9 cellular contexts compared by ENCODE assay signal in genomic region chr6:163460307-163460782, GRCh38. TPM values are rescaled to one million over a fixed set of nuclear protein-coding genes. Genes with fewer than 3 reads are reported as not detected.
A peak's percentile ranks its signal among the peaks of the same experiment; 100 is the strongest.
DNase-seq lines count a peak whose midpoint lies in the region; ATAC-seq and TF ChIP-seq lines count a peak whose summit lies in the region.
"Had no signal": no experiment of that assay in that cellular context is flagged by ENCODE, and none has a peak within 500 bp of the region (broad histone marks: within the 10 kb centered on the region; RNA-seq: fewer than 3 reads in every experiment).

No MANE protein-coding gene starts in this region.

- H2AFZ ChIP-seq in PC-3 (ENCODE audit: low read length): no peak overlapping the region

- H3K9me2 ChIP-seq in PC-3 (replicated peaks; ENCODE audit: low read length): no peaks in the 10 kb centered on the region

- peaks cover 100% of the 10 kb centered on the region for H3K79me2 ChIP-seq in PC-3 (ENCODE audit: low read length)

- H3K4me2 ChIP-seq in PC-3 (ENCODE audit: low read length): no peak overlapping the region

- POLR2A ChIA-PET in RWPE1 (lab: Yijun Ruan, JAX; ENCODE audit: low non-redundant PET): no interaction called here
- POLR2A ChIA-PET in PC-3 (lab: Charles Lee; ENCODE audit: unreplicated experiment): no interaction called here

- no peaks in the 10 kb centered on the region for H3K9me3 ChIP-seq in PC-3 (ENCODE audit: low read length)

- H3K4me3 ChIP-seq in epithelial cell of esophagus (ENCODE audit: low read length) (peak overlapping the region; percentile 24), rectal smooth muscle tissue (ENCODE audit: low read length) (peak overlapping the region; percentile 57), PC-3 (ENCODE audit: low read length) (no peak overlapping the region)

- H3K36me3 ChIP-seq in rectal smooth muscle tissue (ENCODE audit: control insufficient read depth, insufficient read depth, low read length) (no peaks in the 10 kb centered on the region), PC-3 (ENCODE audit: low read depth, low read length) (peaks cover 4% of the 10 kb centered on the region; the same call in 1 of the 2 replicates)

- no peaks in the 10 kb centered on the region for H3K27me3 ChIP-seq in rectal smooth muscle tissue (ENCODE audit: control insufficient read depth, insufficient read depth, low read length)
- no peaks in the 10 kb centered on the region for H3K27me3 ChIP-seq in PC-3 (ENCODE audit: low read length)

- no TSS peak for BruUV-seq in PC-3 (replicated peaks; lab: Mats Ljungman, UMichigan)

- DNase-seq in activated CD4-positive, alpha-beta T cell treated with anti-CD3 and anti-CD28 coated beads for 4 hours: peak; percentile 8 to 10
- no peak for DNase-seq in activated CD4-positive, alpha-beta T cell treated with anti-CD3 and anti-CD28 coated beads, Interleukin-2, amount 50 U/mL, for 48 hours
- DNase-seq in RWPE1 (ENCODE audit: low spot score) (peak; percentile 20), epithelial cell of esophagus (ENCODE audit: low read depth) (peak; percentile 29), NCI-H128 (lab: John Stamatoyannopoulos, UW; ENCODE audit: unreplicated experiment) (no peak), PC-3 (no peak)

- no peak overlapping the region for H3K9ac ChIP-seq in rectal smooth muscle tissue (ENCODE audit: low read length)
- H3K9ac ChIP-seq in PC-3 (ENCODE audit: low read length): no peak overlapping the region

- H3K4me1 ChIP-seq in rectal smooth muscle tissue (ENCODE audit: control insufficient read depth, insufficient read depth, low read length) (peaks cover 4% of the 10 kb centered on the region), PC-3 (ENCODE audit: insufficient read depth, low read length) (no peaks in the 10 kb centered on the region)

- H3F3A ChIP-seq in PC-3 (ENCODE audit: low read length, unreplicated experiment): no peaks in the 10 kb centered on the region

- peaks cover 35% of the 10 kb centered on the region; the same call in 1 of the 2 replicates for H4K20me1 ChIP-seq in PC-3 (ENCODE audit: low read length)

- intact Hi-C loops in PC-3 (cut with micrococcal nuclease): no loop called here

- no peak overlapping the region for H3K27ac ChIP-seq in RWPE1
- H3K27ac ChIP-seq in rectal smooth muscle tissue (ENCODE audit: low read depth, low read length): peak overlapping the region; percentile 33
- no peak overlapping the region for H3K27ac ChIP-seq in PC-3 (ENCODE audit: low read length)
- H3K27ac ChIP-seq: C4-2B had no signal

- CTCF ChIA-PET in RWPE1 (lab: Yijun Ruan, JAX): no interaction called here
- CTCF ChIA-PET in PC-3 (lab: Charles Lee): no interaction called here

- ATAC-seq in HG02759 (IDR thresholded peaks at IDR 0.05; ENCODE audit: unreplicated experiment) (peak; percentile 83), PC-3 (no peak)

- no peak for TF ChIP-seq CTCF in RWPE1 (conservative IDR thresholded peaks at IDR 0.05; ENCODE audit: low read depth)
- no peak for TF ChIP-seq CTCF in epithelial cell of esophagus (IDR thresholded peaks at IDR 0.05; ENCODE audit: insufficient read depth, low read depth, low read length, missing control alignments)
- TF ChIP-seq CTCF in PC-3 (conservative IDR thresholded peaks at IDR 0.05; ENCODE audit: low read depth, low read length): no peak

RNA-seq across cellular contexts. Expression of gene QKI, which starts 45.8 kb away (rescaled TPM):
- total RNA-seq in PC-3 (2014; rRNA removed): 64.3 and 87.7 TPM in 2 replicates

Comparison
In these comparisons a context has a peak if more than half of its experiments do, and no peak if none do; other contexts are left out.
1. DNase-seq: peak in activated CD4-positive, alpha-beta T cell treated with anti-CD3 and anti-CD28 coated beads for 4 hours (2 of 2), RWPE1 (single experiment) and epithelial cell of esophagus (single experiment); none in activated CD4-positive, alpha-beta T cell treated with anti-CD3 and anti-CD28 coated beads, Interleukin-2, amount 50 U/mL, for 48 hours (0 of 2), NCI-H128 (single experiment) and PC-3 (single experiment).